Comparison of ENCODE assay signal across 14 cellular contexts in genomic region chr15:57259511-57260143, GRCh38.
DNase-seq lines count a peak whose midpoint lies in the region; ATAC-seq and TF ChIP-seq lines count a peak whose summit lies in the region.
"Had no signal": no experiment of that assay in that cellular context is flagged by ENCODE, and none has a peak within 500 bp of the region (broad histone marks: within the 10 kb centered on the region; RNA-seq: fewer than 3 reads in every experiment).

No MANE protein-coding gene starts in this region.

- no peak overlapping the region for H2AFZ ChIP-seq in MM.1S (ENCODE audit: low read length)

- H3K27me3 Mint-ChIP-seq in endothelial cell (ENCODE audit: unreplicated experiment): no peaks in the 10 kb centered on the region
- no peaks in the 10 kb centered on the region for H3K27me3 Mint-ChIP-seq in stimulated activated memory B cell treated with anti-CD40 and anti-IgM and Interleukin-4, amounts not matched to agents 10 μg/mL and 1 μg/mL and 100 μg/mL, for 72 hours
- H3K27me3 Mint-ChIP-seq: naive thymus-derived CD4-positive, alpha-beta T cell had no signal

- no peak overlapping the region for H3K4me2 ChIP-seq in MM.1S (ENCODE audit: low read depth, low read length)

- H3K4me1 ChIP-seq in MM.1S (ENCODE audit: low read length): no peaks in the 10 kb centered on the region

- H3K9me2 ChIP-seq in MM.1S (replicated peaks; ENCODE audit: insufficient read depth, low read length): no peaks in the 10 kb centered on the region

- H3K36me3 ChIP-seq in MM.1S (replicated peaks; ENCODE audit: insufficient read depth, low read length): no peaks in the 10 kb centered on the region

- no peak overlapping the region for H3K9ac ChIP-seq in MM.1S (ENCODE audit: low read length)

- peak overlapping the region; percentile 25 for H3K27ac Mint-ChIP-seq in endothelial cell (ENCODE audit: unreplicated experiment)
- peak overlapping the region; percentile 63 for H3K27ac Mint-ChIP-seq in stimulated activated memory B cell treated with anti-CD40 and anti-IgM and Interleukin-4, amounts not matched to agents 10 μg/mL and 1 μg/mL and 100 μg/mL, for 72 hours

- TF ChIP-seq CTCF in endothelial cell (IDR thresholded peaks at IDR 0.05; ENCODE audit: unreplicated experiment): no peak
- no peak for TF ChIP-seq CTCF in MM.1S (IDR thresholded peaks at IDR 0.05; ENCODE audit: low read length)

- DNase-seq in NCI-H2171 treated with DMSO at 0.1 percent for 48 hours (lab: John Stamatoyannopoulos, UW) (peak; percentile 19), NCI-H2171 (lab: John Stamatoyannopoulos, UW) (no peak), NCI-H526 (lab: John Stamatoyannopoulos, UW) (peak; percentile 99 to 100), endothelial cell (ENCODE audit: low spot score) (no peak), NCI-H1694 (lab: John Stamatoyannopoulos, UW) (no peak), MM.1S (no peak)
- DNase-seq: central memory CD4-positive, alpha-beta T cell; foreskin fibroblast; GDM1; naive thymus-derived CD4-positive, alpha-beta T cell; stimulated activated CD4-positive, alpha-beta T cell treated with anti-CD3 and anti-CD28 coated beads, Interleukin-4, amount 100 ng/mL, for 1 hour; SW 1271 had no signal

- H3K9me3 ChIP-seq in MM.1S (replicated peaks; ENCODE audit: insufficient read depth, low read length): no peaks in the 10 kb centered on the region

- H3K27me3 ChIP-seq in MM.1S (replicated peaks; ENCODE audit: insufficient read depth, low read length): no peaks in the 10 kb centered on the region

- H3K4me3 ChIP-seq in MM.1S (ENCODE audit: low read length): no peak overlapping the region

- no peaks in the 10 kb centered on the region for H4K20me1 ChIP-seq in MM.1S (ENCODE audit: insufficient read depth, low read length)

- peaks cover 7% of the 10 kb centered on the region for H3K36me3 Mint-ChIP-seq in endothelial cell (ENCODE audit: low read depth, unreplicated experiment)
- peaks cover 24% of the 10 kb centered on the region for H3K36me3 Mint-ChIP-seq in stimulated activated memory B cell treated with anti-CD40 and anti-IgM and Interleukin-4, amounts not matched to agents 10 μg/mL and 1 μg/mL and 100 μg/mL, for 72 hours

- ATAC-seq in stimulated activated memory B cell treated with anti-CD40 and anti-IgM and Interleukin-4, amounts not matched to agents 10 μg/mL and 1 μg/mL and 100 μg/mL, for 72 hours: peak; percentile 78
- no peak for ATAC-seq in GM21737 (IDR thresholded peaks at IDR 0.05; ENCODE audit: unreplicated experiment)
- ATAC-seq: naive thymus-derived CD4-positive, alpha-beta T cell had no signal

- no peak overlapping the region for H3K4me3 Mint-ChIP-seq in endothelial cell (ENCODE audit: unreplicated experiment)
- H3K4me3 Mint-ChIP-seq in stimulated activated memory B cell treated with anti-CD40 and anti-IgM and Interleukin-4, amounts not matched to agents 10 μg/mL and 1 μg/mL and 100 μg/mL, for 72 hours: no peak overlapping the region
- H3K4me3 Mint-ChIP-seq: naive thymus-derived CD4-positive, alpha-beta T cell had no signal

- H3K27ac ChIP-seq in MM.1S (ENCODE audit: low read length): no peak overlapping the region

- no peaks in the 10 kb centered on the region for H3F3A ChIP-seq in MM.1S (ENCODE audit: insufficient read depth, low read length)

- no peaks in the 10 kb centered on the region for H3K9me3 Mint-ChIP-seq in endothelial cell (ENCODE audit: unreplicated experiment)
- no peaks in the 10 kb centered on the region for H3K9me3 Mint-ChIP-seq in stimulated activated memory B cell treated with anti-CD40 and anti-IgM and Interleukin-4, amounts not matched to agents 10 μg/mL and 1 μg/mL and 100 μg/mL, for 72 hours
- H3K9me3 Mint-ChIP-seq: naive thymus-derived CD4-positive, alpha-beta T cell had no signal

- H3K79me2 ChIP-seq in MM.1S (ENCODE audit: low read length): no peaks in the 10 kb centered on the region

- H3K4me1 Mint-ChIP-seq in endothelial cell (ENCODE audit: unreplicated experiment): peaks cover 12% of the 10 kb centered on the region
- H3K4me1 Mint-ChIP-seq in stimulated activated memory B cell treated with anti-CD40 and anti-IgM and Interleukin-4, amounts not matched to agents 10 μg/mL and 1 μg/mL and 100 μg/mL, for 72 hours: peaks cover 15% of the 10 kb centered on the region

Comparison
In these comparisons a context has a peak if more than half of its experiments do, and no peak if none do; other contexts are left out.
1. DNase-seq: peak in NCI-H2171 treated with DMSO at 0.1 percent for 48 hours (single experiment) and NCI-H526 (2 of 2); none in NCI-H2171 (single experiment), endothelial cell (single experiment), NCI-H1694 (single experiment) and MM.1S (single experiment).